6 cellular contexts compared by ENCODE assay signal in the genomic region with DNA sequence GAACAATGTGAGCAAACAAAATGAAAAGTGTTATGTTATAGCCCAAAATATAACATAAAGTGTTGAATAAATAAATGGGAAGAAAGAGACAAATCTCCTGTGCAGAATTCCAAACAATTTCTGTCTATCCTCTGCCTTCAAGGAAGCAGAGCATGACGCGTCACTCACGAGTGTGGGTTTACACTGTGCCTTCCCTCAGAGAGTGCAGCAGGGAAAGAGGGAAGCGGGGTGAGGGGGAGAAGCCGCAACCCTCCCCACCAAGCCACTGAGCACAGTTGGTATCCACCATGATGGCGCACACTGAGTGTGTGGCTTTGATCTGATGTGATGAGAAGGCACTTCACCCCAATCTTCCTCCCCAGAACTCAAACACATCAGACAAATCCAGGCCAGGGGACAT.
"Had no signal": no experiment of that assay in that cellular context is flagged by ENCODE, and none has a peak within 500 bp of the region (broad histone marks: within the 10 kb centered on the region; RNA-seq: fewer than 3 reads in every experiment).

No MANE protein-coding gene starts in this region.

- H3K27ac Mint-ChIP-seq: GM23338, H9, IgD-negative memory B cell had no signal

- H3K27ac ChIP-seq: HL-60 had no signal

- H3K36me3 Mint-ChIP-seq: IgD-negative memory B cell had no signal

- DNase-seq: H9, HCEC 1CT had no signal

- H3K4me3 ChIP-seq: GM23338 had no signal

- H3K4me2 ChIP-seq: GM23338 had no signal

- ATAC-seq: GM23338, HepG2 had no signal

- H3K4me3 Mint-ChIP-seq: GM23338, H9, IgD-negative memory B cell had no signal

- H3K4me1 Mint-ChIP-seq: GM23338, IgD-negative memory B cell had no signal

- H2AFZ ChIP-seq: GM23338 had no signal
